16 cellular contexts compared by ENCODE assay signal in genomic region chrX:14832591-14832990, GRCh38.
"Had no signal": no experiment of that assay in that cellular context is flagged by ENCODE, and none has a peak within 500 bp of the region (broad histone marks: within the 10 kb centered on the region; RNA-seq: fewer than 3 reads in every experiment).

No MANE protein-coding gene starts in this region.

- DNase-seq: activated CD4-positive, alpha-beta T cell treated with anti-CD3 and anti-CD28 coated beads, Interleukin-2, amount 50 U/mL, for 1 hour; activated CD4-positive, CD25-positive, alpha-beta regulatory T cell; activated naive CD4-positive, alpha-beta T cell treated with anti-CD3 and anti-CD28 coated beads for 36 hours; activated T-cell treated with anti-CD3 and anti-CD28 coated beads for 4 hours; central memory CD4-positive, alpha-beta T cell; cortex of kidney; effector memory CD4-positive, alpha-beta T cell; foreskin melanocyte; heart left ventricle; mammary epithelial cell; mucosa of descending colon; naive thymus-derived CD8-positive, alpha-beta T cell; posterior cingulate gyrus had no signal

- H3K4me3 ChIP-seq: heart left ventricle, mucosa of descending colon, skin epidermis, tibial nerve had no signal

- ATAC-seq: activated T-helper 17 cell treated with anti-CD3 and anti-CD28 coated beads, Interleukin-2, amount 50 U/mL, for 72 hours; heart left ventricle; mucosa of descending colon; naive thymus-derived CD8-positive, alpha-beta T cell had no signal
